Comparison of ENCODE assay signal across 8 cellular contexts in genomic region chr16:70523013-70523620, GRCh38. TPM values are rescaled to one million over a fixed set of nuclear protein-coding genes. Genes with fewer than 3 reads are reported as not detected.
DNase-seq lines count a peak whose midpoint lies in the region; ATAC-seq and TF ChIP-seq lines count a peak whose summit lies in the region.

Gene COG4 (minus strand): TSS chr16:70523554. CDS start chr16:70523543, 11 bp downstream.

- H3K4me3 ChIP-seq in cardiac fibroblast (replicated peaks in 1 of 2; ENCODE audit: low read depth in 2 of 2, low read length in 2 of 2) (peak within 1 kb of the TSS; percentile 92 to 97), spleen (peak within 1 kb of the TSS; percentile 84 to 100 (median 93))

- H3K27me3 Mint-ChIP-seq in immature natural killer cell (ENCODE audit: low read depth in 3 of 3) = peaks cover 10 to 17% (median 15%) of the 10 kb centered on the region in 3 donors

- TF ChIP-seq CTCF in GM13976 (IDR thresholded peaks at IDR 0.05; ENCODE audit: borderline replicate concordance, control extremely low read depth, extremely low read depth, insufficient read depth, missing control alignments) (no peak), cardiac fibroblast (IDR thresholded peaks at IDR 0.05; ENCODE audit: low read depth, low read length) (no peak), spleen (IDR thresholded peaks at IDR 0.05 in 8 of 11, conservative IDR thresholded peaks at IDR 0.05 in 3 of 11) (no peak)

- ATAC-seq in HG02938 (IDR thresholded peaks at IDR 0.05; ENCODE audit: unreplicated experiment) = peak; percentile 57

- H3K9me3 ChIP-seq in spleen = no peaks in the 10 kb centered on the region

- peaks cover 57 to 74% of the 10 kb centered on the region in 2 donors for H3K4me1 Mint-ChIP-seq in immature natural killer cell

- peaks cover 0 to 45% (median 15%) of the 10 kb centered on the region in 6 donors for H3K36me3 ChIP-seq in spleen

- peaks cover 9 to 13% (median 11%) of the 10 kb centered on the region in 3 donors for H3K36me3 Mint-ChIP-seq in immature natural killer cell

- H3K4me3 Mint-ChIP-seq in immature natural killer cell = peak within 1 kb of the TSS; percentile 96 to 99 (median 97)

- 0 to 1% (median 0%) methylated on average over 34 of the region's 34 CpGs for WGBS in spleen, 5 donors

- no peaks in the 10 kb centered on the region for H3K27me3 ChIP-seq in spleen (replicated peaks in 1 of 7)

- intact Hi-C loops in spleen (cut with DNase I; ENCODE audit: low total_unique reads) = no loop called here

- peak within 1 kb of the TSS; percentile 86 to 95 (median 93) for H3K27ac ChIP-seq in spleen

- TF ChIP-seq POLR2A in spleen (IDR thresholded peaks at IDR 0.05) = no peak

- peak within 1 kb of the TSS; percentile 96 to 99 (median 98) for H3K27ac Mint-ChIP-seq in immature natural killer cell

- peak; percentile 92 for DNase-seq in GM13976 (ENCODE audit: low spot score)
- DNase-seq in NCI-H2196 treated with DMSO at 0.1 percent for 48 hours (lab: John Stamatoyannopoulos, UW; ENCODE audit: unreplicated experiment) = peak; percentile 44
- DNase-seq in activated CD4-positive, CD25-positive, alpha-beta regulatory T cell (lab: John Stamatoyannopoulos, UW) = peak; percentile 77 to 87 (median 78)
- DNase-seq in cardiac fibroblast (ENCODE audit: low read depth in 2 of 2) = peak; percentile 87 to 88
- peak; percentile 87 to 90 (median 90) for DNase-seq in immature natural killer cell
- peak; percentile 97 for DNase-seq in spleen
- DNase-seq in KG1 (lab: John Stamatoyannopoulos, UW) = no peak

- peaks cover 36 to 79% (median 59%) of the 10 kb centered on the region in 6 donors for H3K4me1 ChIP-seq in spleen

- in situ Hi-C loops in GM13976 (cut with MboI; ENCODE audit: low sequenced_read_pairs, unreplicated experiment) = no loop called here

- H3K9me3 Mint-ChIP-seq in immature natural killer cell = no peaks in the 10 kb centered on the region

RNA-seq across cellular contexts. Expression of gene COG4, which starts in this region (rescaled TPM):
- polyA plus RNA-seq in immature natural killer cell (10 to 100 TPM; 42.3 to 54.6 (median 42.9) TPM), spleen (10 to 100 TPM; 45.7 to 54.8 (median 51.6) TPM)
- 10 to 100 TPM; 40.8 to 85.4 (median 62.7) TPM for total RNA-seq in spleen
